Comparison of ENCODE assay signal across 18 cellular contexts in the genomic region with DNA sequence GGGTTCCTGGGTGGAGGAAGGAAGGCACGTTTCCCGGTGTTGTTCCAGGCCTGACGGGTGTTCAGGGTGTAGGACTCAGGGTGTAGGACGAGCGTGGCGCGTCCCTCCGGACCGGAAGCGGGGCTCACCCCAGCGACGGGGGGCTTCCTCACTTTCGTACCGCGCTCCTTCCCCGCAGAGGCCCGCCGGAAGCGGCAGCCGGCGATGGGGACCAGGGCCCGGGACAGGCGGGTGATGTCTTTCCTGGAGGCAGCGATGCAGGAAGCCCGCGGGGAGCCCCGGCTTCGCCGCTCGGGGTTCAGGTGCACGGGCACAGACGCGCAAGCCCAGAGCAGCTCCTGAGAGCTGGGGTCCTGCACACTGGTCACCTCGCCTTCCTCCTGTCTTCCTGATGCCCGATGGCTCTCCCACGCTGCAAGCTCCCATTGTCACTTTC. TPM values are rescaled to one million over a fixed set of nuclear protein-coding genes. Genes with fewer than 3 reads are reported as not detected.
DNase-seq lines count a peak whose midpoint lies in the region; ATAC-seq and TF ChIP-seq lines count a peak whose summit lies in the region.
"Had no signal": no experiment of that assay in that cellular context is flagged by ENCODE, and none has a peak within 500 bp of the region (broad histone marks: within the 10 kb centered on the region; RNA-seq: fewer than 3 reads in every experiment).

No MANE protein-coding gene starts in this region.

- H3K36me3 Mint-ChIP-seq in activated T-cell treated with anti-CD3 and anti-CD28 coated beads, Interleukin-2, amount 50 U/mL, for 4 hours (ENCODE audit: insufficient read depth) = peaks cover 2% of the 10 kb centered on the region
- no peaks in the 10 kb centered on the region for H3K36me3 Mint-ChIP-seq in activated CD8-positive, alpha-beta T cell treated with anti-CD3 and anti-CD28 coated beads for 36 hours (ENCODE audit: low read depth)
- no peaks in the 10 kb centered on the region for H3K36me3 Mint-ChIP-seq in immature natural killer cell
- H3K36me3 Mint-ChIP-seq in stimulated activated effector memory CD8-positive, alpha-beta T cell treated with anti-CD3 and anti-CD28 coated beads, Interleukin-12 subunit alpha, Interleukin-12 subunit beta, amount 100 ng/mL, for 72 hours = no peaks in the 10 kb centered on the region
- no peaks in the 10 kb centered on the region for H3K36me3 Mint-ChIP-seq in endothelial cell (ENCODE audit: low read depth, unreplicated experiment)

- peaks cover 9% of the 10 kb centered on the region for H3K9me3 Mint-ChIP-seq in activated T-cell treated with anti-CD3 and anti-CD28 coated beads, Interleukin-2, amount 50 U/mL, for 4 hours
- H3K9me3 Mint-ChIP-seq in activated CD8-positive, alpha-beta T cell treated with anti-CD3 and anti-CD28 coated beads for 36 hours = peaks cover 6% of the 10 kb centered on the region
- H3K9me3 Mint-ChIP-seq in immature natural killer cell (peaks cover 0 to 16% (median 12%) of the 10 kb centered on the region in 6 donors), endothelial cell (ENCODE audit: unreplicated experiment) (no peaks in the 10 kb centered on the region)
- peaks cover 10% of the 10 kb centered on the region for H3K9me3 Mint-ChIP-seq in stimulated activated effector memory CD8-positive, alpha-beta T cell treated with anti-CD3 and anti-CD28 coated beads, Interleukin-12 subunit alpha, Interleukin-12 subunit beta, amount 100 ng/mL, for 72 hours

- peaks cover 54% of the 10 kb centered on the region for H3K27me3 Mint-ChIP-seq in activated T-cell treated with anti-CD3 and anti-CD28 coated beads, Interleukin-2, amount 50 U/mL, for 4 hours (ENCODE audit: low read depth)
- H3K27me3 Mint-ChIP-seq in activated CD8-positive, alpha-beta T cell treated with anti-CD3 and anti-CD28 coated beads for 36 hours = peaks cover 49% of the 10 kb centered on the region
- H3K27me3 Mint-ChIP-seq in immature natural killer cell (ENCODE audit: low read depth in 3 of 3) (peaks cover 4 to 29% (median 13%) of the 10 kb centered on the region in 3 donors), endothelial cell (ENCODE audit: unreplicated experiment) (peaks cover 2% of the 10 kb centered on the region)

- CTCF ChIA-PET in activated CD8-positive, alpha-beta T cell treated with anti-CD3 and anti-CD28 coated beads for 36 hours (lab: Charles Lee) = interaction anchor here (1.0 to 1.8 kb wide), 5 partner anchors 11 to 37 kb away, joined by 4 to 12 read pairs (median 5); no protein-coding TSS in a partner anchor

- no peak for DNase-seq in activated T-cell treated with anti-CD3 and anti-CD28 coated beads, Interleukin-2, amount 50 U/mL, for 4 hours
- DNase-seq in activated T-cell treated with anti-CD3 and anti-CD28 coated beads, Interleukin-2, amount 50 U/mL, for 48 hours = no peak
- DNase-seq in activated CD8-positive, alpha-beta T cell treated with anti-CD3 and anti-CD28 coated beads for 36 hours = no peak
- DNase-seq in immature natural killer cell = no peak
- no peak for DNase-seq in stimulated activated effector memory CD8-positive, alpha-beta T cell treated with anti-CD3 and anti-CD28 coated beads, Interleukin-12 subunit alpha, Interleukin-12 subunit beta, amount 100 ng/mL, for 72 hours (ENCODE audit: low spot score in 2 of 2)
- DNase-seq in NCI-H2196 (lab: John Stamatoyannopoulos, UW; ENCODE audit: unreplicated experiment) = no peak
- no peak for DNase-seq in endothelial cell (ENCODE audit: low spot score)
- DNase-seq: NCI-H1694, NCI-H510A treated with DMSO at 0.1 percent for 48 hours, PC-3, trophoblast cell had no signal

- H3K4me1 Mint-ChIP-seq in activated T-cell treated with anti-CD3 and anti-CD28 coated beads, Interleukin-2, amount 50 U/mL, for 4 hours (ENCODE audit: low read depth) = peaks cover 12% of the 10 kb centered on the region
- H3K4me1 Mint-ChIP-seq in activated CD8-positive, alpha-beta T cell treated with anti-CD3 and anti-CD28 coated beads for 36 hours (ENCODE audit: low read depth) = peaks cover 9% of the 10 kb centered on the region
- H3K4me1 Mint-ChIP-seq in immature natural killer cell (peaks cover 16% of the 10 kb centered on the region in 2 donors), endothelial cell (ENCODE audit: unreplicated experiment) (peaks cover 38% of the 10 kb centered on the region)
- H3K4me1 Mint-ChIP-seq in stimulated activated effector memory CD8-positive, alpha-beta T cell treated with anti-CD3 and anti-CD28 coated beads, Interleukin-12 subunit alpha, Interleukin-12 subunit beta, amount 100 ng/mL, for 72 hours = peaks cover 16% of the 10 kb centered on the region

- intact Hi-C loops in activated CD8-positive, alpha-beta T cell treated with anti-CD3 and anti-CD28 coated beads for 36 hours (cut with micrococcal nuclease) = no loop called here

- ATAC-seq in activated T-cell treated with anti-CD3 and anti-CD28 coated beads, Interleukin-2, amount 50 U/mL, for 4 hours = peak in 1 of 2 donors; percentile 14
- peak; percentile 27 for ATAC-seq in activated CD8-positive, alpha-beta T cell treated with anti-CD3 and anti-CD28 coated beads for 36 hours
- no peak for ATAC-seq in stimulated activated effector memory CD8-positive, alpha-beta T cell treated with anti-CD3 and anti-CD28 coated beads, Interleukin-12 subunit alpha, Interleukin-12 subunit beta, amount 100 ng/mL, for 72 hours
- ATAC-seq in GM21381 (IDR thresholded peaks at IDR 0.05; ENCODE audit: unreplicated experiment) = no peak
- ATAC-seq: esophagus mucosa, left lobe of liver, PC-3 had no signal

- no peak overlapping the region for H3K27ac Mint-ChIP-seq in activated CD8-positive, alpha-beta T cell treated with anti-CD3 and anti-CD28 coated beads for 36 hours
- no peak overlapping the region for H3K27ac Mint-ChIP-seq in immature natural killer cell
- no peak overlapping the region for H3K27ac Mint-ChIP-seq in stimulated activated effector memory CD8-positive, alpha-beta T cell treated with anti-CD3 and anti-CD28 coated beads, Interleukin-12 subunit alpha, Interleukin-12 subunit beta, amount 100 ng/mL, for 72 hours
- no peak overlapping the region for H3K27ac Mint-ChIP-seq in endothelial cell (ENCODE audit: unreplicated experiment)

- H3K4me3 Mint-ChIP-seq in activated T-cell treated with anti-CD3 and anti-CD28 coated beads, Interleukin-2, amount 50 U/mL, for 4 hours = peak overlapping the region; percentile 19
- peak overlapping the region; percentile 45 for H3K4me3 Mint-ChIP-seq in activated CD8-positive, alpha-beta T cell treated with anti-CD3 and anti-CD28 coated beads for 36 hours
- H3K4me3 Mint-ChIP-seq in immature natural killer cell = peak overlapping the region in 3 of 5 donors; percentile 28 to 52 (median 46)
- H3K4me3 Mint-ChIP-seq in stimulated activated effector memory CD8-positive, alpha-beta T cell treated with anti-CD3 and anti-CD28 coated beads, Interleukin-12 subunit alpha, Interleukin-12 subunit beta, amount 100 ng/mL, for 72 hours = peak overlapping the region; percentile 48
- no peak overlapping the region for H3K4me3 Mint-ChIP-seq in endothelial cell (ENCODE audit: unreplicated experiment)

- POLR2A ChIA-PET in activated CD8-positive, alpha-beta T cell treated with anti-CD3 and anti-CD28 coated beads for 36 hours (lab: Charles Lee) = interaction anchor here (1.1 kb wide), 1 partner anchor 13 kb away, joined by 3 read pairs; the partner anchor contains the start of genes FOXL2 and FOXL2NB

- no peak for TF ChIP-seq CTCF in activated CD8-positive, alpha-beta T cell treated with anti-CD3 and anti-CD28 coated beads for 36 hours (IDR thresholded peaks at IDR 0.05)
- no peak for TF ChIP-seq CTCF in endothelial cell (IDR thresholded peaks at IDR 0.05; ENCODE audit: unreplicated experiment)

RNA-seq across cellular contexts. Expression of gene FOXL2NB, which starts 13.4 kb away (rescaled TPM):
- not detected for total RNA-seq in activated T-cell treated with anti-CD3 and anti-CD28 coated beads, Interleukin-2, amount 50 U/mL, for 4 hours
- total RNA-seq in activated CD8-positive, alpha-beta T cell treated with anti-CD3 and anti-CD28 coated beads for 36 hours = not detected
- polyA plus RNA-seq in immature natural killer cell = not detected
- 13.2 TPM for total RNA-seq in endothelial cell (ENCODE audit: unreplicated experiment)
- total RNA-seq: aorta, esophagus mucosa, hepatocyte, left lobe of liver, PC-3 had no signal
- polyA plus RNA-seq: aorta, hepatocyte had no signal

RNA-seq across cellular contexts. Expression of gene FOXL2, which starts 13.5 kb away (rescaled TPM):
- total RNA-seq in activated T-cell treated with anti-CD3 and anti-CD28 coated beads, Interleukin-2, amount 50 U/mL, for 4 hours = under 1 TPM in 1 of 3 donors, not detected in 2; 0.05 TPM
- not detected for total RNA-seq in activated CD8-positive, alpha-beta T cell treated with anti-CD3 and anti-CD28 coated beads for 36 hours
- not detected for polyA plus RNA-seq in immature natural killer cell
- total RNA-seq in endothelial cell (ENCODE audit: unreplicated experiment) = 6.8 TPM
- total RNA-seq: aorta, esophagus mucosa, hepatocyte, PC-3 had no signal
- polyA plus RNA-seq: aorta, hepatocyte had no signal

RNA-seq across cellular contexts. Expression of gene PRR23A, which starts 45.6 kb away (rescaled TPM):
- not detected for total RNA-seq in activated T-cell treated with anti-CD3 and anti-CD28 coated beads, Interleukin-2, amount 50 U/mL, for 4 hours
- total RNA-seq in activated CD8-positive, alpha-beta T cell treated with anti-CD3 and anti-CD28 coated beads for 36 hours = not detected
- not detected for polyA plus RNA-seq in immature natural killer cell
- total RNA-seq in endothelial cell (ENCODE audit: unreplicated experiment) = not detected
- total RNA-seq: aorta, esophagus mucosa, hepatocyte, left lobe of liver, LHCN-M2, PC-3, renal cortical epithelial cell had no signal
- polyA plus RNA-seq: aorta, hepatocyte had no signal

Comparison
In these comparisons a context has a peak if more than half of its experiments do, and no peak if none do; other contexts are left out.
1. RNA of gene FOXL2NB, which starts 13.4 kb away (total RNA-seq): 13.2 TPM in endothelial cell (single experiment); not detected in activated T-cell treated with anti-CD3 and anti-CD28 coated beads, Interleukin-2, amount 50 U/mL, for 4 hours and not detected in activated CD8-positive, alpha-beta T cell treated with anti-CD3 and anti-CD28 coated beads for 36 hours; every median in the first group is over 10 times any median in the second.